ENCODE assay signal across 1 cellular context in the genomic region with DNA sequence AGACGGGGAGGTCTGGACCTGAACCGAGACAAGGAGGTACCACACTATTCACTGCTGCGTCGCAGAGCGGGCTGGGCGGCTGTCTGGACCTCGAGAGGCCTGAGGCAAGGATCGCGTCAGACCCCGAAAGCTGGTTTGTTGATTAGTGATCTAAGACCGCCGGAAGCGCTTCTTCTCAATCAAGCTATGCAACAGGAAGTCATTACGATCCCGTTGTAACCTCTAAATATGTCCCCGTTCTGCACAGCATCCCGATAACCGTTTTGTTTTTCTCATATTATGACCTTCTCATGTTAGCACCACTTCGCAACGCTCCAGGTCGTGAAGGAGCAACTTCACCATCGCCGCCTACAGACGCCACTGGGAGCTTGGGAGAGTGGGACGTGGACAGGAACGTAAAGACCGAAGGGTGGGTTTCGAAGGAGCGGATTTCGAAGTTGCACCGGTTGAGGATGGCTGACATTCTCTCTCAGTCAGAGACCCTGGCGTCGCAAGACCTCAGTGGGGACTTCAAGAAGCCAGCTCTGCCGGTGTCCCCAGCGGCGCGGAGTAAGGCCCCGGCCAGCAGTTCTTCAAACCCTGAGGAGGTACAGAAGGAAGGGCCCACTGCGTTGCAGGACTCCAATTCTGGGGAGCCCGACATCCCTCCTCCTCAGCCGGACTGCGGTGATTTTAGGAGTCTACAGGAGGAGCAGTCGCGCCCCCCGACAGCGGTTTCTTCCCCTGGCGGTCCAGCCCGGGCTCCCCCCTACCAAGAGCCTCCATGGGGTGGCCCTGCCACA.
TF ChIP-seq lines count a peak whose summit lies in the region.

A gene with protein sequence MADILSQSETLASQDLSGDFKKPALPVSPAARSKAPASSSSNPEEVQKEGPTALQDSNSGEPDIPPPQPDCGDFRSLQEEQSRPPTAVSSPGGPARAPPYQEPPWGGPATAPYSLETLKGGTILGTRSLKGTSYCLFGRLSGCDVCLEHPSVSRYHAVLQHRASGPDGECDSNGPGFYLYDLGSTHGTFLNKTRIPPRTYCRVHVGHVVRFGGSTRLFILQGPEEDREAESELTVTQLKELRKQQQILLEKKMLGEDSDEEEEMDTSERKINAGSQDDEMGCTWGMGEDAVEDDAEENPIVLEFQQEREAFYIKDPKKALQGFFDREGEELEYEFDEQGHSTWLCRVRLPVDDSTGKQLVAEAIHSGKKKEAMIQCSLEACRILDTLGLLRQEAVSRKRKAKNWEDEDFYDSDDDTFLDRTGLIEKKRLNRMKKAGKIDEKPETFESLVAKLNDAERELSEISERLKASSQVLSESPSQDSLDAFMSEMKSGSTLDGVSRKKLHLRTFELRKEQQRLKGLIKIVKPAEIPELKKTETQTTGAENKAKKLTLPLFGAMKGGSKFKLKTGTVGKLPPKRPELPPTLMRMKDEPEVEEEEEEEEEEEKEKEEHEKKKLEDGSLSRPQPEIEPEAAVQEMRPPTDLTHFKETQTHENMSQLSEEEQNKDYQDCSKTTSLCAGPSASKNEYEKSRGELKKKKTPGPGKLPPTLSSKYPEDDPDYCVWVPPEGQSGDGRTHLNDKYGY (plus strand): TSS at position 427 of the 782 bp plus-strand sequence. CDS start 26 bp downstream, at position 453.
A gene with protein sequence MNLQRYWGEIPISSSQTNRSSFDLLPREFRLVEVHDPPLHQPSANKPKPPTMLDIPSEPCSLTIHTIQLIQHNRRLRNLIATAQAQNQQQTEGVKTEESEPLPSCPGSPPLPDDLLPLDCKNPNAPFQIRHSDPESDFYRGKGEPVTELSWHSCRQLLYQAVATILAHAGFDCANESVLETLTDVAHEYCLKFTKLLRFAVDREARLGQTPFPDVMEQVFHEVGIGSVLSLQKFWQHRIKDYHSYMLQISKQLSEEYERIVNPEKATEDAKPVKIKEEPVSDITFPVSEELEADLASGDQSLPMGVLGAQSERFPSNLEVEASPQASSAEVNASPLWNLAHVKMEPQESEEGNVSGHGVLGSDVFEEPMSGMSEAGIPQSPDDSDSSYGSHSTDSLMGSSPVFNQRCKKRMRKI (minus strand): TSS at position 152 of the 782 bp plus-strand sequence. CDS start 1,422 bp downstream, outside the sequence.

TF ChIP-seq in K562, 482 proteins besides CTCF, POLR2A, EP300 and RAD21 (continued from another document and continues in another):
- TF ChIP-seq, protein P1, sequence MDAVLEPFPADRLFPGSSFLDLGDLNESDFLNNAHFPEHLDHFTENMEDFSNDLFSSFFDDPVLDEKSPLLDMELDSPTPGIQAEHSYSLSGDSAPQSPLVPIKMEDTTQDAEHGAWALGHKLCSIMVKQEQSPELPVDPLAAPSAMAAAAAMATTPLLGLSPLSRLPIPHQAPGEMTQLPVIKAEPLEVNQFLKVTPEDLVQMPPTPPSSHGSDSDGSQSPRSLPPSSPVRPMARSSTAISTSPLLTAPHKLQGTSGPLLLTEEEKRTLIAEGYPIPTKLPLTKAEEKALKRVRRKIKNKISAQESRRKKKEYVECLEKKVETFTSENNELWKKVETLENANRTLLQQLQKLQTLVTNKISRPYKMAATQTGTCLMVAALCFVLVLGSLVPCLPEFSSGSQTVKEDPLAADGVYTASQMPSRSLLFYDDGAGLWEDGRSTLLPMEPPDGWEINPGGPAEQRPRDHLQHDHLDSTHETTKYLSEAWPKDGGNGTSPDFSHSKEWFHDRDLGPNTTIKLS (IDR thresholded peaks at IDR 0.05; ENCODE audit: borderline replicate concordance, low read depth): peak; percentile 93
- TF ChIP-seq ZNF583 (CRISPR knock-in tag; IDR thresholded peaks at IDR 0.05) (no peak; the same call in 1 of the 2 replicates), ATF7 (IDR thresholded peaks at IDR 0.05) (peak; percentile 93), POLR2G (IDR thresholded peaks at IDR 0.05; ENCODE audit: low read depth, low read length) (peak; percentile 88), ZNF431 (CRISPR knock-in tag; IDR thresholded peaks at IDR 0.05) (no peak; the same call in 1 of the 2 replicates), CBX8 (IDR thresholded peaks at IDR 0.05; ENCODE audit: borderline replicate concordance, extremely low read depth, low read depth, low read length, poor library complexity, severe bottlenecking) (no peak), FOXJ2 (tag; IDR thresholded peaks at IDR 0.05) (no peak; the same call in 1 of the 2 replicates), ZNF668 (CRISPR knock-in tag; IDR thresholded peaks at IDR 0.05) (no peak), ZFX (CRISPR knock-in tag; IDR thresholded peaks at IDR 0.05) (no peak; the same call in 1 of the 2 replicates), BHLHE40 (IDR thresholded peaks at IDR 0.05; ENCODE audit: low read length) (no peak), MECOM (CRISPR knock-in tag; IDR thresholded peaks at IDR 0.05) (peak; percentile 75; the same call in 1 of the 2 replicates), ZNF134 (CRISPR knock-in tag; conservative IDR thresholded peaks at IDR 0.05) (no peak), ZNF311 (CRISPR knock-in tag; IDR thresholded peaks at IDR 0.05) (no peak), CEBPB (tag; IDR thresholded peaks at IDR 0.05) (peak; percentile 50), ZBTB8A (IDR thresholded peaks at IDR 0.05; ENCODE audit: partially characterized antibody) (no peak), ASH1L (IDR thresholded peaks at IDR 0.05; ENCODE audit: borderline replicate concordance, low read depth, partially characterized antibody) (peak; percentile 71), ELF2 (CRISPR knock-in tag; IDR thresholded peaks at IDR 0.05) (peak; percentile 78), ZNF239 (CRISPR knock-in tag; IDR thresholded peaks at IDR 0.05) (no peak), TCFL5 (CRISPR knock-in tag; conservative IDR thresholded peaks at IDR 0.05) (no peak), JUN (IDR thresholded peaks at IDR 0.05; ENCODE audit: borderline replicate concordance, low read depth, low read length) (no peak), JUN (CRISPR knock-in tag; IDR thresholded peaks at IDR 0.05; ENCODE audit: borderline replicate concordance) (no peak), ZNF584 (CRISPR knock-in tag; IDR thresholded peaks at IDR 0.05; ENCODE audit: low read depth) (no peak), NBN (IDR thresholded peaks at IDR 0.05; ENCODE audit: low read depth) (peak; percentile 99), ZKSCAN8 (CRISPR knock-in tag; IDR thresholded peaks at IDR 0.05) (no peak), CHD4 (IDR thresholded peaks at IDR 0.05; ENCODE audit: insufficient read depth, insufficient replicate concordance, low read depth, low read length, poor library complexity, severe bottlenecking) (no peak), KDM1A (IDR thresholded peaks at IDR 0.05) (peak in 1 of 2 experiments; percentile 75; a peak in 3 of 4 replicates), ZFP1 (CRISPR knock-in tag; IDR thresholded peaks at IDR 0.05) (no peak), HDAC1 (IDR thresholded peaks at IDR 0.05) (peak; percentile 79 to 95; a peak in 3 of 4 replicates), MYC (IDR thresholded peaks at IDR 0.05; ENCODE audit: low read depth, low read length) (no peak; the same call in 1 of the 2 replicates), MYC (CRISPR knock-in tag; IDR thresholded peaks at IDR 0.05; ENCODE audit: borderline replicate concordance, low read depth) (peak; percentile 57; the same call in 1 of the 2 replicates), ZNF133 (CRISPR knock-in tag; IDR thresholded peaks at IDR 0.05) (no peak), CCNT2 (IDR thresholded peaks at IDR 0.05; ENCODE audit: borderline replicate concordance, extremely low read depth, insufficient read length, low read depth, low read length) (no peak), LCOR (CRISPR knock-in tag; IDR thresholded peaks at IDR 0.05) (peak; percentile 77), NFIX (CRISPR knock-in tag; IDR thresholded peaks at IDR 0.05; ENCODE audit: low read depth) (no peak), ETS2 (tag; IDR thresholded peaks at IDR 0.05; ENCODE audit: borderline replicate concordance, poor library complexity, severe bottlenecking) (no peak), KAT7 (CRISPR knock-in tag; IDR thresholded peaks at IDR 0.05; ENCODE audit: borderline replicate concordance) (peak; percentile 99; the same call in 1 of the 2 replicates), SPI1 (IDR thresholded peaks at IDR 0.05; ENCODE audit: borderline replicate concordance, low read depth, low read length) (0 out of 2 replicates have a peak, but pooled peaks have one; percentile 1)
- TF ChIP-seq, protein P2, sequence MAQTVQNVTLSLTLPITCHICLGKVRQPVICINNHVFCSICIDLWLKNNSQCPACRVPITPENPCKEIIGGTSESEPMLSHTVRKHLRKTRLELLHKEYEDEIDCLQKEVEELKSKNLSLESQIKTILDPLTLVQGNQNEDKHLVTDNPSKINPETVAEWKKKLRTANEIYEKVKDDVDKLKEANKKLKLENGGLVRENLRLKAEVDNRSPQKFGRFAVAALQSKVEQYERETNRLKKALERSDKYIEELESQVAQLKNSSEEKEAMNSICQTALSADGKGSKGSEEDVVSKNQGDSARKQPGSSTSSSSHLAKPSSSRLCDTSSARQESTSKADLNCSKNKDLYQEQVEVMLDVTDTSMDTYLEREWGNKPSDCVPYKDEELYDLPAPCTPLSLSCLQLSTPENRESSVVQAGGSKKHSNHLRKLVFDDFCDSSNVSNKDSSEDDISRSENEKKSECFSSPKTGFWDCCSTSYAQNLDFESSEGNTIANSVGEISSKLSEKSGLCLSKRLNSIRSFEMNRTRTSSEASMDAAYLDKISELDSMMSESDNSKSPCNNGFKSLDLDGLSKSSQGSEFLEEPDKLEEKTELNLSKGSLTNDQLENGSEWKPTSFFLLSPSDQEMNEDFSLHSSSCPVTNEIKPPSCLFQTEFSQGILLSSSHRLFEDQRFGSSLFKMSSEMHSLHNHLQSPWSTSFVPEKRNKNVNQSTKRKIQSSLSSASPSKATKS (CRISPR knock-in tag; IDR thresholded peaks at IDR 0.05): 0 out of 2 replicates have a peak, but pooled peaks have one; percentile 72
- TF ChIP-seq, protein P3, sequence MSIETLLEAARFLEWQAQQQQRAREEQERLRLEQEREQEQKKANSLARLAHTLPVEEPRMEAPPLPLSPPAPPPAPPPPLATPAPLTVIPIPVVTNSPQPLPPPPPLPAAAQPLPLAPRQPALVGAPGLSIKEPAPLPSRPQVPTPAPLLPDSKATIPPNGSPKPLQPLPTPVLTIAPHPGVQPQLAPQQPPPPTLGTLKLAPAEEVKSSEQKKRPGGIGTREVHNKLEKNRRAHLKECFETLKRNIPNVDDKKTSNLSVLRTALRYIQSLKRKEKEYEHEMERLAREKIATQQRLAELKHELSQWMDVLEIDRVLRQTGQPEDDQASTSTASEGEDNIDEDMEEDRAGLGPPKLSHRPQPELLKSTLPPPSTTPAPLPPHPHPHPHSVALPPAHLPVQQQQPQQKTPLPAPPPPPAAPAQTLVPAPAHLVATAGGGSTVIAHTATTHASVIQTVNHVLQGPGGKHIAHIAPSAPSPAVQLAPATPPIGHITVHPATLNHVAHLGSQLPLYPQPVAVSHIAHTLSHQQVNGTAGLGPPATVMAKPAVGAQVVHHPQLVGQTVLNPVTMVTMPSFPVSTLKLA (conservative IDR thresholded peaks at IDR 0.05): peak; percentile 84 to 93
- TF ChIP-seq, protein P4, sequence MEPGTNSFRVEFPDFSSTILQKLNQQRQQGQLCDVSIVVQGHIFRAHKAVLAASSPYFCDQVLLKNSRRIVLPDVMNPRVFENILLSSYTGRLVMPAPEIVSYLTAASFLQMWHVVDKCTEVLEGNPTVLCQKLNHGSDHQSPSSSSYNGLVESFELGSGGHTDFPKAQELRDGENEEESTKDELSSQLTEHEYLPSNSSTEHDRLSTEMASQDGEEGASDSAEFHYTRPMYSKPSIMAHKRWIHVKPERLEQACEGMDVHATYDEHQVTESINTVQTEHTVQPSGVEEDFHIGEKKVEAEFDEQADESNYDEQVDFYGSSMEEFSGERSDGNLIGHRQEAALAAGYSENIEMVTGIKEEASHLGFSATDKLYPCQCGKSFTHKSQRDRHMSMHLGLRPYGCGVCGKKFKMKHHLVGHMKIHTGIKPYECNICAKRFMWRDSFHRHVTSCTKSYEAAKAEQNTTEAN (CRISPR knock-in tag; IDR thresholded peaks at IDR 0.05): no peak
- TF ChIP-seq, protein P5, sequence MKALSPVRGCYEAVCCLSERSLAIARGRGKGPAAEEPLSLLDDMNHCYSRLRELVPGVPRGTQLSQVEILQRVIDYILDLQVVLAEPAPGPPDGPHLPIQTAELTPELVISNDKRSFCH (CRISPR knock-in tag; IDR thresholded peaks at IDR 0.05): no peak
- TF ChIP-seq, protein P5 (tag; IDR thresholded peaks at IDR 0.05): peak; percentile 93
- TF ChIP-seq, protein P6, sequence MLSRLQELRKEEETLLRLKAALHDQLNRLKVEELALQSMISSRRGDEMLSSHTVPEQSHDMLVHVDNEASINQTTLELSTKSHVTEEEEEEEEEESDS (CRISPR knock-in tag; IDR thresholded peaks at IDR 0.05): no peak
- TF ChIP-seq, protein P7, sequence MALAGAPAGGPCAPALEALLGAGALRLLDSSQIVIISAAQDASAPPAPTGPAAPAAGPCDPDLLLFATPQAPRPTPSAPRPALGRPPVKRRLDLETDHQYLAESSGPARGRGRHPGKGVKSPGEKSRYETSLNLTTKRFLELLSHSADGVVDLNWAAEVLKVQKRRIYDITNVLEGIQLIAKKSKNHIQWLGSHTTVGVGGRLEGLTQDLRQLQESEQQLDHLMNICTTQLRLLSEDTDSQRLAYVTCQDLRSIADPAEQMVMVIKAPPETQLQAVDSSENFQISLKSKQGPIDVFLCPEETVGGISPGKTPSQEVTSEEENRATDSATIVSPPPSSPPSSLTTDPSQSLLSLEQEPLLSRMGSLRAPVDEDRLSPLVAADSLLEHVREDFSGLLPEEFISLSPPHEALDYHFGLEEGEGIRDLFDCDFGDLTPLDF (CRISPR knock-in tag; IDR thresholded peaks at IDR 0.05): no peak
- TF ChIP-seq, protein P8, sequence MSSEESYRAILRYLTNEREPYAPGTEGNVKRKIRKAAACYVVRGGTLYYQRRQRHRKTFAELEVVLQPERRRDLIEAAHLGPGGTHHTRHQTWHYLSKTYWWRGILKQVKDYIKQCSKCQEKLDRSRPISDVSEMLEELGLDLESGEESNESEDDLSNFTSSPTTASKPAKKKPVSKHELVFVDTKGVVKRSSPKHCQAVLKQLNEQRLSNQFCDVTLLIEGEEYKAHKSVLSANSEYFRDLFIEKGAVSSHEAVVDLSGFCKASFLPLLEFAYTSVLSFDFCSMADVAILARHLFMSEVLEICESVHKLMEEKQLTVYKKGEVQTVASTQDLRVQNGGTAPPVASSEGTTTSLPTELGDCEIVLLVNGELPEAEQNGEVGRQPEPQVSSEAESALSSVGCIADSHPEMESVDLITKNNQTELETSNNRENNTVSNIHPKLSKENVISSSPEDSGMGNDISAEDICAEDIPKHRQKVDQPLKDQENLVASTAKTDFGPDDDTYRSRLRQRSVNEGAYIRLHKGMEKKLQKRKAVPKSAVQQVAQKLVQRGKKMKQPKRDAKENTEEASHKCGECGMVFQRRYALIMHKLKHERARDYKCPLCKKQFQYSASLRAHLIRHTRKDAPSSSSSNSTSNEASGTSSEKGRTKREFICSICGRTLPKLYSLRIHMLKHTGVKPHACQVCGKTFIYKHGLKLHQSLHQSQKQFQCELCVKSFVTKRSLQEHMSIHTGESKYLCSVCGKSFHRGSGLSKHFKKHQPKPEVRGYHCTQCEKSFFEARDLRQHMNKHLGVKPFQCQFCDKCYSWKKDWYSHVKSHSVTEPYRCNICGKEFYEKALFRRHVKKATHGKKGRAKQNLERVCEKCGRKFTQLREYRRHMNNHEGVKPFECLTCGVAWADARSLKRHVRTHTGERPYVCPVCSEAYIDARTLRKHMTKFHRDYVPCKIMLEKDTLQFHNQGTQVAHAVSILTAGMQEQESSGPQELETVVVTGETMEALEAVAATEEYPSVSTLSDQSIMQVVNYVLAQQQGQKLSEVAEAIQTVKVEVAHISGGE (CRISPR knock-in tag; IDR thresholded peaks at IDR 0.05): peak; percentile 99
